Comparison of ENCODE assay signal across 23 cellular contexts in genomic region chr13:47901451-47901850, GRCh38.
DNase-seq lines count a peak whose midpoint lies in the region; ATAC-seq and TF ChIP-seq lines count a peak whose summit lies in the region.
"Had no signal": no experiment of that assay in that cellular context is flagged by ENCODE, and none has a peak within 500 bp of the region (broad histone marks: within the 10 kb centered on the region; RNA-seq: fewer than 3 reads in every experiment).

No MANE protein-coding gene starts in this region.

- POLR2A ChIA-PET in PC-3 (lab: Charles Lee; ENCODE audit: unreplicated experiment), result no interaction called here

- no peaks in the 10 kb centered on the region for H3K9me2 ChIP-seq in PC-3 (replicated peaks; ENCODE audit: low read length)

- no peak overlapping the region for H2AFZ ChIP-seq in PC-3 (ENCODE audit: low read length)

- no peak overlapping the region for H3K9ac ChIP-seq in PC-3 (ENCODE audit: low read length)

- no peak overlapping the region for H3K4me2 ChIP-seq in PC-3 (ENCODE audit: low read length)

- H3K79me2 ChIP-seq in PC-3 (ENCODE audit: low read length), result no peaks in the 10 kb centered on the region

- H4K20me1 ChIP-seq in PC-3 (ENCODE audit: low read length), result no peaks in the 10 kb centered on the region

- BruUV-seq in PC-3 (replicated peaks; lab: Mats Ljungman, UMichigan), result no TSS peak

- H3K36me3 ChIP-seq in PC-3 (ENCODE audit: low read depth, low read length), result no peaks in the 10 kb centered on the region
- H3K36me3 ChIP-seq: left ventricle myocardium inferior, spleen, thyroid gland had no signal

- ATAC-seq in PC-3 (no peak), HG02588 (IDR thresholded peaks at IDR 0.05; ENCODE audit: unreplicated experiment) (no peak)
- ATAC-seq: activated CD8-positive, alpha-beta T cell treated with anti-CD3 and anti-CD28 coated beads for 36 hours; activated naive CD8-positive, alpha-beta T cell treated with anti-CD3 and anti-CD28 coated beads, Interleukin-2, amount 50 U/mL, for 24 hours; K562; mucosa of descending colon; stimulated activated naive CD8-positive, alpha-beta T cell treated with anti-CD3 and anti-CD28 coated beads, Interleukin-15, Interleukin-2, amounts not matched to agents 100 U/mL and 50 U/mL, for 24 hours had no signal

- TF ChIP-seq CTCF in fibroblast of mammary gland (conservative IDR thresholded peaks at IDR 0.05; ENCODE audit: control insufficient read depth, insufficient read depth, low read depth, low read length), result no peak
- TF ChIP-seq CTCF in PC-3 (conservative IDR thresholded peaks at IDR 0.05; ENCODE audit: low read depth, low read length), result no peak
- no peak for TF ChIP-seq CTCF in lower leg skin (IDR thresholded peaks at IDR 0.05)

- intact Hi-C loops in PC-3 (cut with micrococcal nuclease), result no loop called here
- intact Hi-C loops in lower leg skin (cut with DNase I; ENCODE audit: low total_unique reads), result no loop called here

- H3K9me3 ChIP-seq in PC-3 (ENCODE audit: low read length), result no peaks in the 10 kb centered on the region
- H3K9me3 ChIP-seq: mucosa of descending colon, thyroid gland had no signal

- H3K4me1 ChIP-seq in PC-3 (ENCODE audit: insufficient read depth, low read length), result peaks cover 13% of the 10 kb centered on the region
- H3K4me1 ChIP-seq: left ventricle myocardium inferior, spleen, thyroid gland had no signal

- TF ChIP-seq POLR2A in lower leg skin (IDR thresholded peaks at IDR 0.05), result no peak

- WGBS in lower leg skin, 2 donors, result 81 to 82% methylated on average over 4 of the region's 4 CpGs

- DNase-seq in EL, result peak; percentile 61
- DNase-seq in RPMI7951 (ENCODE audit: low read depth), result peak; percentile 15
- peak; percentile 27 for DNase-seq in fibroblast of mammary gland (ENCODE audit: low read depth)
- DNase-seq in renal cortical epithelial cell (ENCODE audit: low read depth), result peak; percentile 21
- no peak for DNase-seq in PC-3
- no peak for DNase-seq in lower leg skin (ENCODE audit: low spot score in 2 of 2)
- DNase-seq in COLO668 (lab: John Stamatoyannopoulos, UW; ENCODE audit: unreplicated experiment), result no peak
- DNase-seq: activated CD8-positive, alpha-beta T cell treated with anti-CD3 and anti-CD28 coated beads for 36 hours; activated gamma-delta T cell; activated naive CD8-positive, alpha-beta T cell treated with anti-CD3 and anti-CD28 coated beads, Interleukin-2, amount 50 U/mL, for 24 hours; activated T-cell treated with anti-CD3 and anti-CD28 coated beads for 4 hours; caudate nucleus; dermis blood vessel endothelial cell; left ventricle myocardium inferior; mucosa of descending colon; NCI-H187 treated with DMSO at 0.1 percent for 48 hours; spleen; stimulated activated CD4-positive, alpha-beta T cell treated with anti-CD3 and anti-CD28 coated beads, Interleukin-4, amount 100 ng/mL, for 4 hours; stimulated activated naive CD8-positive, alpha-beta T cell treated with anti-CD3 and anti-CD28 coated beads, Interleukin-15, Interleukin-2, amounts not matched to agents 100 U/mL and 50 U/mL, for 24 hours; T-helper 9 cell; thyroid gland had no signal

- CTCF ChIA-PET in PC-3 (lab: Charles Lee), result no interaction called here

- H3K4me3 ChIP-seq in fibroblast of mammary gland (ENCODE audit: control insufficient read depth, low read depth, low read length), result no peak overlapping the region
- H3K4me3 ChIP-seq in PC-3 (ENCODE audit: low read length), result no peak overlapping the region
- H3K4me3 ChIP-seq in lower leg skin (ENCODE audit: low read depth, poor library complexity, severe bottlenecking), result no peak overlapping the region
- H3K4me3 ChIP-seq: K562, left ventricle myocardium inferior, mucosa of descending colon, spleen, thyroid gland had no signal

- H3K27ac ChIP-seq in PC-3 (ENCODE audit: low read length), result no peak overlapping the region
- H3K27ac ChIP-seq: left ventricle myocardium inferior, spleen, thyroid gland had no signal

- no peaks in the 10 kb centered on the region for H3K27me3 ChIP-seq in PC-3 (ENCODE audit: low read length)
- H3K27me3 ChIP-seq: spleen, thyroid gland had no signal

- no peaks in the 10 kb centered on the region for H3F3A ChIP-seq in PC-3 (ENCODE audit: low read length, unreplicated experiment)

Comparison
In these comparisons a context has a peak if more than half of its experiments do, and no peak if none do; other contexts are left out.
1. DNase-seq: peak in EL (single experiment), RPMI7951 (single experiment), fibroblast of mammary gland (single experiment) and renal cortical epithelial cell (single experiment); none in PC-3 (single experiment), lower leg skin (0 of 2) and COLO668 (single experiment).